Comparison of ENCODE assay signal across 7 cellular contexts in genomic region chr2:235961711-235962110, GRCh38.
"Had no signal": no experiment of that assay in that cellular context is flagged by ENCODE, and none has a peak within 500 bp of the region (broad histone marks: within the 10 kb centered on the region; RNA-seq: fewer than 3 reads in every experiment).

No MANE protein-coding gene starts in this region.

- H2AFZ ChIP-seq: GM23248 had no signal

- H3K27ac Mint-ChIP-seq: HFFc6 had no signal

- H3K4me3 ChIP-seq: GM23248, HAP-1 had no signal

- H3K4me1 ChIP-seq: HAP-1 had no signal

- H3K27ac ChIP-seq: GM23248 had no signal

- H3K4me3 Mint-ChIP-seq: HFFc6 had no signal

- DNase-seq: GM23248, GOT3, H7, HFFc6, IMR-90 had no signal

- ATAC-seq: HCT116 had no signal

- H3K9me3 ChIP-seq: HAP-1 had no signal

- H3K36me3 ChIP-seq: HAP-1 had no signal

- H3K9ac ChIP-seq: GM23248 had no signal
